Comparison of ENCODE assay signal across 8 cellular contexts in genomic region chr7:99438573-99439480, GRCh38. TPM values are rescaled to one million over a fixed set of nuclear protein-coding genes. Genes with fewer than 3 reads are reported as not detected.
A peak's percentile ranks its signal among the peaks of the same experiment; 100 is the strongest.
DNase-seq lines count a peak whose midpoint lies in the region; ATAC-seq and TF ChIP-seq lines count a peak whose summit lies in the region.

Gene CPSF4, plus strand, starts transcription at chr7:99438943. Its CDS starts 140 bp downstream, at chr7:99439083.
Gene PTCD1, minus strand, starts transcription at chr7:99438798. Its CDS starts 3,556 bp downstream, at chr7:99435242.

- no peaks in the 10 kb centered on the region for H3K27me3 Mint-ChIP-seq in activated naive CD8-positive, alpha-beta T cell treated with anti-CD3 and anti-CD28 coated beads, Interleukin-2, amount 50 U/mL, for 24 hours

- H3K27ac ChIP-seq in SU-DHL-6 (ENCODE audit: low read depth, low read length) (peak within 1 kb of the TSS; percentile 55), trophoblast cell (ENCODE audit: low read depth, low read length) (peak within 1 kb of the TSS; percentile 92), transverse colon (peak within 1 kb of the TSS; percentile 87 to 93 (median 91))

- H4K8ac ChIP-seq in trophoblast cell (ENCODE audit: low read depth, low read length): peak within 1 kb of the TSS; percentile 97

- H3F3A ChIP-seq in SU-DHL-6 (ENCODE audit: insufficient read depth): no peaks in the 10 kb centered on the region

- H3K36me3 ChIP-seq in SU-DHL-6 (ENCODE audit: low read length) (0 out of 2 replicates have a peak, but pooled peaks cover 4% of the 10 kb centered on the region), trophoblast cell (ENCODE audit: control insufficient read depth in 1 of 2, insufficient read depth in 2 of 2, low read length in 2 of 2) (peaks cover 17 to 21% of the 10 kb centered on the region in 2 experiments), transverse colon (peaks cover 0 to 12% (median 3%) of the 10 kb centered on the region in 4 donors)

- no CpG with 5 or more reads among the region's 89 CpGs for WGBS in trophoblast cell (ENCODE audit: extremely low coverage, insufficient coverage, insufficient read length)
- 0% methylated on average over 2 to 71 of the region's 89 CpGs for WGBS in transverse colon (ENCODE audit: low coverage in 1 of 2), 2 donors

- H4K91ac ChIP-seq in trophoblast cell (ENCODE audit: low read depth, low read length): peak within 1 kb of the TSS; percentile 97

- peak within 1 kb of the TSS; percentile 97 for H3K4me3 Mint-ChIP-seq in activated naive CD8-positive, alpha-beta T cell treated with anti-CD3 and anti-CD28 coated beads, Interleukin-2, amount 50 U/mL, for 24 hours

- H3K23ac ChIP-seq in trophoblast cell (ENCODE audit: low read length): no peak within 1 kb of the TSS

- intact Hi-C loops in cardiac septum (cut with DNase I): loop anchor here (1.0 kb wide), 1 partner anchor 27 kb away; the partner anchor contains the start of gene ATP5MF
- intact Hi-C loops in transverse colon (cut with DNase I; ENCODE audit: low total_unique reads): no loop called here

- H4K12ac ChIP-seq in trophoblast cell (ENCODE audit: low read depth, low read length): peak within 1 kb of the TSS; percentile 88

- peaks cover 3% of the 10 kb centered on the region; the same call in 1 of the 2 replicates for H4K20me1 ChIP-seq in SU-DHL-6 (ENCODE audit: low read depth, low read length)

- TF ChIP-seq CTCF in GM12865 (IDR thresholded peaks at IDR 0.05; ENCODE audit: insufficient read depth, low read depth, low read length, missing control alignments) (no peak), SU-DHL-6 (IDR thresholded peaks at IDR 0.05; ENCODE audit: insufficient read depth, low read length, poor library complexity, severe bottlenecking) (no peak), transverse colon (IDR thresholded peaks at IDR 0.05) (no peak)

- no peak for TF ChIP-seq EP300 in transverse colon (IDR thresholded peaks at IDR 0.05; ENCODE audit: low read depth)

- H3K79me1 ChIP-seq in trophoblast cell (ENCODE audit: low read length): peaks cover 8% of the 10 kb centered on the region

- H2AFZ ChIP-seq in SU-DHL-6 (ENCODE audit: low read depth, low read length, severe bottlenecking) (peak within 1 kb of the TSS; percentile 99), trophoblast cell (ENCODE audit: insufficient read depth, low read length, poor library complexity) (peak within 1 kb of the TSS; percentile 98)

- peaks cover 22% of the 10 kb centered on the region for H3K36me3 Mint-ChIP-seq in activated naive CD8-positive, alpha-beta T cell treated with anti-CD3 and anti-CD28 coated beads, Interleukin-2, amount 50 U/mL, for 24 hours (ENCODE audit: low read depth)

- peak; percentile 95 for ATAC-seq in HG02678 (IDR thresholded peaks at IDR 0.05; ENCODE audit: unreplicated experiment)
- peak; percentile 95 for ATAC-seq in activated naive CD8-positive, alpha-beta T cell treated with anti-CD3 and anti-CD28 coated beads, Interleukin-2, amount 50 U/mL, for 24 hours

- H2BK120ac ChIP-seq in trophoblast cell (ENCODE audit: insufficient read depth, low read length, poor library complexity): peak within 1 kb of the TSS; percentile 92

- DNase-seq in GM12865 (ENCODE audit: low read depth): peak; percentile 97
- peak; percentile 88 for DNase-seq in NCI-H1105 treated with DMSO at 0.1 percent for 48 hours (lab: John Stamatoyannopoulos, UW)
- peak; percentile 96 for DNase-seq in activated naive CD8-positive, alpha-beta T cell treated with anti-CD3 and anti-CD28 coated beads, Interleukin-2, amount 50 U/mL, for 24 hours
- peak; percentile 98 for DNase-seq in cardiac septum (ENCODE audit: low spot score)
- DNase-seq in trophoblast cell: peak; percentile 94 to 97
- DNase-seq in transverse colon: peak; percentile 96

- H3K4me1 ChIP-seq in trophoblast cell (ENCODE audit: control insufficient read depth in 1 of 2, insufficient read depth in 2 of 2, low read length in 2 of 2): peaks cover 10 to 22% of the 10 kb centered on the region in 2 experiments
- H3K4me1 ChIP-seq in transverse colon: peaks cover 9 to 22% (median 19%) of the 10 kb centered on the region in 4 donors

- H3K79me2 ChIP-seq in SU-DHL-6 (ENCODE audit: insufficient read depth, low read length) (peaks cover 44% of the 10 kb centered on the region), trophoblast cell (ENCODE audit: control insufficient read depth, insufficient read depth, low read length, poor library complexity) (peaks cover 16% of the 10 kb centered on the region)

- peak within 1 kb of the TSS; percentile 89 for H2BK5ac ChIP-seq in trophoblast cell (ENCODE audit: low read depth, low read length, poor library complexity)

- H3K27ac Mint-ChIP-seq in activated naive CD8-positive, alpha-beta T cell treated with anti-CD3 and anti-CD28 coated beads, Interleukin-2, amount 50 U/mL, for 24 hours: peak within 1 kb of the TSS; percentile 97

- peak within 1 kb of the TSS; percentile 95 for H3K4me3 ChIP-seq in GM12865 (ENCODE audit: low read depth, low read length)
- H3K4me3 ChIP-seq in SU-DHL-6 (ENCODE audit: insufficient read depth, low read length, poor library complexity, severe bottlenecking): peak within 1 kb of the TSS; percentile 99
- peak within 1 kb of the TSS; percentile 95 for H3K4me3 ChIP-seq in trophoblast cell (ENCODE audit: low read depth, low read length)
- peak within 1 kb of the TSS; percentile 84 to 99 (median 91) for H3K4me3 ChIP-seq in transverse colon

- H3K9ac ChIP-seq in SU-DHL-6 (ENCODE audit: low read length): peak within 1 kb of the TSS; percentile 89
- peak within 1 kb of the TSS; percentile 94 for H3K9ac ChIP-seq in trophoblast cell (ENCODE audit: low read length)

- no peak within 1 kb of the TSS for H2BK12ac ChIP-seq in trophoblast cell (ENCODE audit: low read length)

- H3K4ac ChIP-seq in trophoblast cell (ENCODE audit: low read depth, low read length): peak within 1 kb of the TSS; percentile 94

- no peaks in the 10 kb centered on the region for H3K9me3 Mint-ChIP-seq in activated naive CD8-positive, alpha-beta T cell treated with anti-CD3 and anti-CD28 coated beads, Interleukin-2, amount 50 U/mL, for 24 hours

- H3K18ac ChIP-seq in trophoblast cell (ENCODE audit: low read length): peak within 1 kb of the TSS; percentile 96

- TF ChIP-seq POLR2A in transverse colon (IDR thresholded peaks at IDR 0.05): peak; percentile 49

- H3K9me3 ChIP-seq in SU-DHL-6 (ENCODE audit: insufficient read depth, low read length): no peaks in the 10 kb centered on the region
- H3K9me3 ChIP-seq in trophoblast cell (ENCODE audit: insufficient read depth, low read depth, low read length): no peaks in the 10 kb centered on the region
- H3K9me3 ChIP-seq in transverse colon: no peaks in the 10 kb centered on the region

- H3K4me1 Mint-ChIP-seq in activated naive CD8-positive, alpha-beta T cell treated with anti-CD3 and anti-CD28 coated beads, Interleukin-2, amount 50 U/mL, for 24 hours: peaks cover 32% of the 10 kb centered on the region

- peak within 1 kb of the TSS; percentile 38 for H2AK5ac ChIP-seq in trophoblast cell (ENCODE audit: low read length)

- H3K4me2 ChIP-seq in SU-DHL-6 (ENCODE audit: low read depth, low read length, poor library complexity, severe bottlenecking): peak within 1 kb of the TSS; percentile 81
- peak within 1 kb of the TSS; percentile 93 for H3K4me2 ChIP-seq in trophoblast cell (ENCODE audit: low read length)

- H3K9me2 ChIP-seq in SU-DHL-6 (replicated peaks; ENCODE audit: insufficient read depth, low read length): no peaks in the 10 kb centered on the region

- no peaks in the 10 kb centered on the region for H3K27me3 ChIP-seq in SU-DHL-6 (ENCODE audit: low read length)
- no peaks in the 10 kb centered on the region for H3K27me3 ChIP-seq in trophoblast cell (ENCODE audit: insufficient read depth, low read length)
- no peaks in the 10 kb centered on the region for H3K27me3 ChIP-seq in transverse colon

- H3K14ac ChIP-seq in trophoblast cell (ENCODE audit: low read length): peak within 1 kb of the TSS; percentile 98

- in situ Hi-C loops in transverse colon (cut with MboI; ENCODE audit: low pct_ligation_motif_present in 1 of 4, low pct_unique_long_range_greater_than_20kb in 1 of 4, low sequenced_read_pairs in 3 of 4): no loop called here

RNA-seq across cellular contexts. Expression of gene CPSF4, which starts in this region (rescaled TPM):
- total RNA-seq in cardiac septum (15.0 TPM), transverse colon (10 to 100 TPM; 20.7 to 65.5 (median 24.8) TPM)
- polyA plus RNA-seq in trophoblast cell (2013): 61.2 and 66.0 TPM in 2 replicates

RNA-seq across cellular contexts. Expression of gene PTCD1, which starts in this region (rescaled TPM):
- total RNA-seq in cardiac septum (3.4 TPM), transverse colon (10 to 100 TPM in 1 of 4 donors, 1 to 10 TPM in 3; 1.8 to 38.2 (median 5.5) TPM)
- 3.7 and 4.0 TPM in 2 replicates for polyA plus RNA-seq in trophoblast cell (2013)

Comparison
In these comparisons a context has a peak if more than half of its experiments do, and no peak if none do; other contexts are left out.
1. Peak in every context shown above with its lines: DNase-seq, ATAC-seq, H3K4me3 ChIP-seq and H3K27ac ChIP-seq.